Comparison of ENCODE assay signal across 19 cellular contexts in genomic region chr9:125822160-125822559, GRCh38.
A peak's percentile ranks its signal among the peaks of the same experiment; 100 is the strongest.
DNase-seq lines count a peak whose midpoint lies in the region; ATAC-seq, FAIRE-seq and TF ChIP-seq lines count a peak whose summit lies in the region.
"Had no signal": no experiment of that assay in that cellular context is flagged by ENCODE, and none has a peak within 500 bp of the region (broad histone marks: within the 10 kb centered on the region; RNA-seq: fewer than 3 reads in every experiment).

No MANE protein-coding gene starts in this region.

- H3K9me3 ChIP-seq in Panc1 (ENCODE audit: control insufficient read depth, insufficient read depth, low read depth, low read length): no peaks in the 10 kb centered on the region
- H3K9me3 ChIP-seq: A549, Caco-2, HAP-1 had no signal

- POLR2A ChIA-PET in Panc1 (lab: Charles Lee) (no interaction called here), RWPE1 (lab: Yijun Ruan, JAX; ENCODE audit: low non-redundant PET) (no interaction called here)

- no peak for ATAC-seq in Panc1
- ATAC-seq: A549 had no signal

- FAIRE-seq in GM19239 (lab: Jason Lieb, UNC): peak; percentile 40
- FAIRE-seq: A549, HTR-8/SVneo had no signal

- no peaks in the 10 kb centered on the region; the same call in 1 of the 2 replicates for H3K36me3 ChIP-seq in Panc1 (ENCODE audit: control insufficient read depth, insufficient read depth, low read length)
- H3K36me3 ChIP-seq in brain microvascular endothelial cell (replicated peaks): no peaks in the 10 kb centered on the region
- H3K36me3 ChIP-seq: HAP-1 had no signal

- H3K4me3 ChIP-seq in AG10803 (ENCODE audit: low read length) (no peak overlapping the region), Panc1 (ENCODE audit: low read depth in 2 of 2, low read length in 2 of 2) (no peak overlapping the region), brain microvascular endothelial cell (ENCODE audit: low read depth, low read length) (no peak overlapping the region)
- H3K4me3 ChIP-seq: A549, HAP-1 had no signal

- H3K4me1 ChIP-seq in Panc1 (ENCODE audit: control insufficient read depth, insufficient read depth, low read length): peaks cover 11% of the 10 kb centered on the region; the same call in 1 of the 2 replicates
- H3K4me1 ChIP-seq: Caco-2 had no signal

- CTCF ChIA-PET in Panc1 (lab: Charles Lee) (no interaction called here), RWPE1 (lab: Yijun Ruan, JAX) (no interaction called here)

- peak overlapping the region; percentile 39; the same call in 1 of the 2 replicates for H3K27ac ChIP-seq in Panc1 (ENCODE audit: low read length)
- no peak overlapping the region for H3K27ac ChIP-seq in RWPE1
- H3K27ac ChIP-seq in brain microvascular endothelial cell: no peak overlapping the region
- H3K27ac ChIP-seq: A549, HL-60 had no signal

- no TSS peak for BruUV-seq in Panc1 (replicated peaks; lab: Mats Ljungman, UMichigan)

- in situ Hi-C loops in Panc1 (cut with HindIII; ENCODE audit: low pct_unique_long_range_greater_than_20kb, low sequenced_read_pairs): no loop called here
- in situ Hi-C loops in brain microvascular endothelial cell (cut with HindIII; ENCODE audit: low pct_ligation_motif_present, low sequenced_read_pairs): no loop called here

- intact Hi-C loops in Panc1 (cut with micrococcal nuclease; ENCODE audit: unreplicated experiment): no loop called here

- no peak for TF ChIP-seq CTCF in AG10803 (conservative IDR thresholded peaks at IDR 0.05; ENCODE audit: low read length)
- no peak for TF ChIP-seq CTCF in Panc1 (IDR thresholded peaks at IDR 0.05)
- no peak for TF ChIP-seq CTCF in RWPE1 (conservative IDR thresholded peaks at IDR 0.05; ENCODE audit: low read depth)
- TF ChIP-seq CTCF in brain microvascular endothelial cell (IDR thresholded peaks at IDR 0.05; ENCODE audit: low read depth, low read length, missing control alignments): no peak

- DNase-seq in AG10803 (ENCODE audit: low read depth) (peak; percentile 42), GM19239 (ENCODE audit: insufficient read length, low spot score) (no peak), Panc1 (ENCODE audit: low read depth, low spot score) (no peak), fibroblast of peridontal ligament (ENCODE audit: extremely low read depth) (peak; percentile 73), SIG-M5 (lab: John Stamatoyannopoulos, UW) (no peak), RWPE1 (ENCODE audit: low spot score) (no peak), NCI-H1436 (lab: John Stamatoyannopoulos, UW) (no peak), brain microvascular endothelial cell (no peak)
- DNase-seq: Caco-2, DMS53, NCI-H1417, NCI-H1930, NCI-H446, NCI-H69, SHP77 treated with DMSO at 0.1 percent for 48 hours had no signal

- no peaks in the 10 kb centered on the region for H3K27me3 ChIP-seq in Panc1 (ENCODE audit: control insufficient read depth, insufficient read depth, low read length)
- no peaks in the 10 kb centered on the region for H3K27me3 ChIP-seq in brain microvascular endothelial cell (replicated peaks)

Comparison
In these comparisons a context has a peak if more than half of its experiments do, and no peak if none do; other contexts are left out.
1. DNase-seq: peak in AG10803 (single experiment) and fibroblast of peridontal ligament (single experiment); none in GM19239 (single experiment), Panc1 (single experiment), SIG-M5 (single experiment), RWPE1 (single experiment), NCI-H1436 (single experiment) and brain microvascular endothelial cell (single experiment).